8 cellular contexts compared by ENCODE assay signal in genomic region chr1:39102537-39103320, GRCh38.
DNase-seq lines count a peak whose midpoint lies in the region; FAIRE-seq and TF ChIP-seq lines count a peak whose summit lies in the region.

No MANE protein-coding gene starts in this region.

- H3K27ac ChIP-seq in spleen, result peak overlapping the region in 7 of 8 donors; percentile 33 to 75 (median 63)

- H3K4me3 ChIP-seq in AG09309 (ENCODE audit: control insufficient read depth, low read depth, low read length), result no peak overlapping the region
- no peak overlapping the region for H3K4me3 ChIP-seq in GM12875 (ENCODE audit: low read depth, low read length)
- H3K4me3 ChIP-seq in bronchial epithelial cell (ENCODE audit: low read depth, low read length), result no peak overlapping the region
- peak overlapping the region in 2 of 8 donors; percentile 4 to 5 for H3K4me3 ChIP-seq in spleen

- H3K36me3 ChIP-seq in bronchial epithelial cell (ENCODE audit: control insufficient read depth, insufficient read depth, low read length) (no peaks in the 10 kb centered on the region), spleen (no peaks in the 10 kb centered on the region)

- peak; percentile 70 for DNase-seq in AG09309 (ENCODE audit: low read depth)
- peak; percentile 70 for DNase-seq in NAMALWA (ENCODE audit: low spot score)
- DNase-seq in SHP77 (lab: John Stamatoyannopoulos, UW), result peak; percentile 65 to 70
- peak; percentile 70 for DNase-seq in bronchial epithelial cell (ENCODE audit: low read depth)
- peak; percentile 81 for DNase-seq in iris pigment epithelial cell (ENCODE audit: low read depth)
- DNase-seq in spleen, result no peak
- DNase-seq in stimulated activated CD4-positive, alpha-beta T cell treated with anti-CD3 and anti-CD28 coated beads, Interleukin-4, amount 100 ng/mL, for 1 hour, result no peak

- H3K9me3 ChIP-seq in spleen, result no peaks in the 10 kb centered on the region

- no peak for FAIRE-seq in bronchial epithelial cell (lab: Jason Lieb, UNC)

- H3K27me3 ChIP-seq in bronchial epithelial cell (ENCODE audit: control insufficient read depth, insufficient read depth, low read length) (no peaks in the 10 kb centered on the region), spleen (replicated peaks in 1 of 7) (peaks cover 0 to 22% (median 0%) of the 10 kb centered on the region in 7 donors)

- peaks cover 29 to 70% (median 47%) of the 10 kb centered on the region in 6 donors for H3K4me1 ChIP-seq in spleen

- WGBS in spleen, 5 donors, result 11 to 19% (median 14%) methylated on average over 11 of the region's 11 CpGs

- TF ChIP-seq POLR2A in spleen (IDR thresholded peaks at IDR 0.05), result no peak

- TF ChIP-seq CTCF in AG09309 (IDR thresholded peaks at IDR 0.05; ENCODE audit: control insufficient read depth, insufficient read depth, low read depth, low read length, missing control alignments) (peak; percentile 73), GM12875 (IDR thresholded peaks at IDR 0.05; ENCODE audit: borderline replicate concordance, insufficient read depth, low read depth, low read length) (peak; percentile 72), bronchial epithelial cell (IDR thresholded peaks at IDR 0.05; ENCODE audit: insufficient read depth, low read length, severe bottlenecking) (peak; percentile 81), spleen (IDR thresholded peaks at IDR 0.05 in 8 of 11, conservative IDR thresholded peaks at IDR 0.05 in 3 of 11) (peak; percentile 32 to 83 (median 57))

- intact Hi-C loops in spleen (cut with DNase I; ENCODE audit: low total_unique reads), result no loop called here

Comparison
In these comparisons a context has a peak if more than half of its experiments do, and no peak if none do; other contexts are left out.
1. DNase-seq: peak in AG09309 (single experiment), NAMALWA (single experiment), SHP77 (2 of 2), bronchial epithelial cell (single experiment) and iris pigment epithelial cell (single experiment); none in spleen (single experiment) and stimulated activated CD4-positive, alpha-beta T cell treated with anti-CD3 and anti-CD28 coated beads, Interleukin-4, amount 100 ng/mL, for 1 hour (single experiment).
2. Peak in every context shown above with its lines, with median percentiles within 50 percentile points of each other: CTCF ChIP-seq.